8 cellular contexts compared by ENCODE assay signal in genomic region chr5:109411175-109411514, GRCh38. TPM values are rescaled to one million over a fixed set of nuclear protein-coding genes. Genes with fewer than 3 reads are reported as not detected.
DNase-seq lines count a peak whose midpoint lies in the region; ATAC-seq, FAIRE-seq and TF ChIP-seq lines count a peak whose summit lies in the region.

No MANE protein-coding gene starts in this region.

- no peak for TF ChIP-seq POLR2A in IMR-90 (IDR thresholded peaks at IDR 0.05; ENCODE audit: low read depth, low read length)

- H3K4me2 ChIP-seq in IMR-90 (ENCODE audit: low read depth, low read length), result peak overlapping the region; percentile 63

- in situ Hi-C loops in IMR-90 (cut with MboI; ENCODE audit: low sequenced_read_pairs), result no loop called here

- POLR2A ChIA-PET in A673 (lab: Charles Lee; ENCODE audit: low non-redundant PET), result no interaction called here
- POLR2A ChIA-PET in IMR-90 (lab: Charles Lee; ENCODE audit: unreplicated experiment), result interaction anchor here (0.5 to 0.6 kb wide), 2 partner anchors 8 to 1697 kb away, joined by 3 read pairs; no protein-coding TSS in a partner anchor

- H2BK5ac ChIP-seq in IMR-90 (ENCODE audit: low read depth, low read length, poor library complexity, severe bottlenecking), result peak overlapping the region; percentile 86

- H3K27me3 ChIP-seq in A673 (replicated peaks; ENCODE audit: insufficient read depth, low read depth, low read length, poor library complexity), result no peaks in the 10 kb centered on the region
- H3K27me3 ChIP-seq in IMR-90 (ENCODE audit: control insufficient read depth, insufficient read depth, low read length), result no peaks in the 10 kb centered on the region
- H3K27me3 ChIP-seq in muscle layer of duodenum (ENCODE audit: low read depth, low read length), result no peaks in the 10 kb centered on the region

- peak overlapping the region; percentile 99 for H3K27ac Mint-ChIP-seq in central memory CD8-positive, alpha-beta T cell (ENCODE audit: low read depth)

- no peak for TF ChIP-seq CTCF in A673 (conservative IDR thresholded peaks at IDR 0.05; ENCODE audit: low read depth, low read length)
- no peak for TF ChIP-seq CTCF in IMR-90 (conservative IDR thresholded peaks at IDR 0.05; ENCODE audit: low read depth, low read length)

- H3K9me3 ChIP-seq in A673 (ENCODE audit: low read depth, low read length, poor library complexity, severe bottlenecking) (peaks cover 5% of the 10 kb centered on the region), IMR-90 (ENCODE audit: control insufficient read depth, insufficient read depth, low read length) (peaks cover 2% of the 10 kb centered on the region), muscle layer of duodenum (ENCODE audit: control insufficient read depth in 1 of 2, low read length in 2 of 2) (no peaks in the 10 kb centered on the region)

- H3K27ac ChIP-seq in A673 (ENCODE audit: low read depth, low read length, poor library complexity, severe bottlenecking), result peak overlapping the region; percentile 93
- H3K27ac ChIP-seq in IMR-90 (ENCODE audit: insufficient read depth, low read length), result peak overlapping the region; percentile 89; the same call in 1 of the 2 replicates
- peak overlapping the region; percentile 100 for H3K27ac ChIP-seq in muscle layer of duodenum (ENCODE audit: low read length)

- no peaks in the 10 kb centered on the region; a peak in 1 of 4 replicates for H3K79me1 ChIP-seq in IMR-90 (ENCODE audit: low read depth in 1 of 2, low read length in 2 of 2)

- peaks cover 23% of the 10 kb centered on the region for H4K20me1 ChIP-seq in IMR-90 (ENCODE audit: insufficient read depth, low read length)

- peak overlapping the region; percentile 81; the same call in 1 of the 2 replicates for H2BK120ac ChIP-seq in IMR-90 (ENCODE audit: low read depth, low read length)

- intact Hi-C loops in A673 (cut with micrococcal nuclease; ENCODE audit: unreplicated experiment), result loop anchor here (2.0 kb wide), 2 partner anchors 200 to 662 kb away; no protein-coding TSS in a partner anchor
- intact Hi-C loops in IMR-90 (cut with micrococcal nuclease), result loop anchor here (2.0 kb wide), 3 partner anchors 44 to 850 kb away; no protein-coding TSS in a partner anchor

- TF ChIP-seq RAD21 in IMR-90 (IDR thresholded peaks at IDR 0.05; ENCODE audit: low read length), result no peak

- peaks cover 27% of the 10 kb centered on the region for H3K4me1 Mint-ChIP-seq in central memory CD8-positive, alpha-beta T cell

- peak overlapping the region; percentile 80 for H3K9ac ChIP-seq in IMR-90 (ENCODE audit: low read depth, low read length)

- H3K14ac ChIP-seq in IMR-90 (replicated peaks; ENCODE audit: low read depth, low read length), result peak overlapping the region; percentile 90; the same call in 1 of the 2 replicates

- ATAC-seq in IMR-90 (ENCODE audit: low read depth) (no peak), HG03521 (IDR thresholded peaks at IDR 0.05; ENCODE audit: unreplicated experiment) (no peak)
- ATAC-seq in central memory CD8-positive, alpha-beta T cell (replicated peaks; ENCODE audit: extremely low read depth, poor library complexity, severe bottlenecking), result no peak

- no TSS peak for BruUV-seq in A673 (replicated peaks; lab: Mats Ljungman, UMichigan)
- no TSS peak for BruUV-seq in IMR-90 (replicated peaks; lab: Mats Ljungman, UMichigan)

- no peak overlapping the region for H2AFZ ChIP-seq in IMR-90 (replicated peaks; ENCODE audit: low read length, poor library complexity)

- H3K36me3 Mint-ChIP-seq in central memory CD8-positive, alpha-beta T cell (ENCODE audit: insufficient read depth), result peaks cover 23% of the 10 kb centered on the region

- no peak overlapping the region for H2BK20ac ChIP-seq in IMR-90 (ENCODE audit: low read depth, low read length)

- H3K56ac ChIP-seq in IMR-90 (ENCODE audit: extremely low read depth, insufficient read depth, low read length), result peak overlapping the region; percentile 92; the same call in 1 of the 2 replicates

- peak overlapping the region; percentile 77; the same call in 1 of the 2 replicates for H4K91ac ChIP-seq in IMR-90 (ENCODE audit: insufficient read depth, low read depth, low read length)

- H3K4ac ChIP-seq in IMR-90 (ENCODE audit: low read depth, low read length), result peak overlapping the region; percentile 27; the same call in 1 of the 2 replicates

- H3K4me1 ChIP-seq in A673 (ENCODE audit: insufficient read depth, low read length, poor library complexity, severe bottlenecking) (peaks cover 16% of the 10 kb centered on the region), IMR-90 (ENCODE audit: control insufficient read depth, insufficient read depth, low read length) (peaks cover 3% of the 10 kb centered on the region; the same call in 1 of the 2 replicates), muscle layer of duodenum (ENCODE audit: control insufficient read depth in 1 of 2, insufficient read depth in 2 of 2, low read length in 2 of 2) (peaks cover 27 to 32% of the 10 kb centered on the region in 2 donors)

- peaks cover 11% of the 10 kb centered on the region for H3K9me3 Mint-ChIP-seq in central memory CD8-positive, alpha-beta T cell

- H2BK15ac ChIP-seq in IMR-90 (ENCODE audit: low read depth, low read length), result peak overlapping the region; percentile 17; the same call in 1 of the 3 replicates

- H3K23ac ChIP-seq in IMR-90 (ENCODE audit: low read depth, low read length), result peak overlapping the region; percentile 86; the same call in 1 of the 2 replicates

- no peaks in the 10 kb centered on the region for H3K27me3 Mint-ChIP-seq in central memory CD8-positive, alpha-beta T cell

- peak overlapping the region; percentile 81 for H3K18ac ChIP-seq in IMR-90 (ENCODE audit: low read depth, low read length)

- no peak overlapping the region for H2AK5ac ChIP-seq in IMR-90 (ENCODE audit: low read depth, low read length)

- H4K8ac ChIP-seq in IMR-90 (ENCODE audit: low read depth in 2 of 2, low read length in 2 of 2), result peak overlapping the region; percentile 61 to 94; a peak in 3 of 4 replicates

- no peak overlapping the region for H2AK9ac ChIP-seq in IMR-90 (replicated peaks; ENCODE audit: low read depth, low read length, poor library complexity)

- H3K4me3 ChIP-seq in A673 (ENCODE audit: low read depth, low read length, poor library complexity, severe bottlenecking) (peak overlapping the region; percentile 61), IMR-90 (ENCODE audit: insufficient read depth, low read depth, low read length) (peak overlapping the region; percentile 52; the same call in 1 of the 2 replicates), muscle layer of duodenum (ENCODE audit: low read depth in 1 of 2, low read length in 2 of 2) (peak overlapping the region; percentile 70 to 87)

- H3K36me3 ChIP-seq in A673 (ENCODE audit: insufficient read depth, low read length, poor library complexity, severe bottlenecking), result no peaks in the 10 kb centered on the region
- H3K36me3 ChIP-seq in IMR-90 (ENCODE audit: control insufficient read depth, insufficient read depth, low read length), result no peaks in the 10 kb centered on the region
- H3K36me3 ChIP-seq in muscle layer of duodenum (ENCODE audit: control insufficient read depth in 1 of 2, insufficient read depth in 2 of 2, low read length in 2 of 2), result peaks cover 0 to 18% of the 10 kb centered on the region in 2 donors

- H3K4me3 Mint-ChIP-seq in central memory CD8-positive, alpha-beta T cell, result peak overlapping the region; percentile 97

- no CpG with 5 or more reads among the region's 2 CpGs for WGBS in IMR-90 (ENCODE audit: extremely low coverage in 2 of 2, insufficient read length in 1 of 2), 2 experiments

- dilution Hi-C loops in IMR-90 (cut with HindIII; ENCODE audit: low sequenced_read_pairs, unreplicated experiment), result no loop called here

- no peak for DNase-seq in A673 (ENCODE audit: low spot score)
- no peak for DNase-seq in IMR-90
- DNase-seq in central memory CD8-positive, alpha-beta T cell (ENCODE audit: low spot score in 2 of 2), result no peak
- DNase-seq in effector CD8-positive, alpha-beta T cell (lab: John Stamatoyannopoulos, UW), result no peak
- DNase-seq in RCC 7860 (ENCODE audit: low spot score), result no peak
- no peak for DNase-seq in SKM-1 (lab: John Stamatoyannopoulos, UW; ENCODE audit: unreplicated experiment)

- CTCF ChIA-PET in A673 (lab: Charles Lee) (no interaction called here), IMR-90 (lab: Yijun Ruan, JAX) (no interaction called here)

- peak overlapping the region; percentile 88 for H4K5ac ChIP-seq in IMR-90 (ENCODE audit: low read depth, low read length)

- FAIRE-seq in RCC 7860 (lab: Jason Lieb, UNC), result no peak

- H3K9me1 ChIP-seq in IMR-90 (ENCODE audit: insufficient read depth, low read length), result no peaks in the 10 kb centered on the region

TF ChIP-seq in IMR-90, 13 proteins besides CTCF, POLR2A, EP300 and RAD21:
- TF ChIP-seq NFE2L2 (IDR thresholded peaks at IDR 0.05; ENCODE audit: low read depth, low read length), result no peak
- TF ChIP-seq RCOR1 (IDR thresholded peaks at IDR 0.05; ENCODE audit: insufficient replicate concordance, low read length), result no peak

RNA-seq across cellular contexts. Expression of gene PJA2, which starts 1.4 kb away (rescaled TPM):
- total RNA-seq in A673 (2021), result 47.3 and 55.2 TPM in 2 replicates
- total RNA-seq in IMR-90 (2012; rRNA removed), result 70.6 and 112 TPM in 2 replicates
- polyA plus RNA-seq in IMR-90 (2012; rRNA removed), result 32.8 and 42.3 TPM in 2 replicates
- 7.5 and 9.4 TPM in 2 replicates for polyA plus RNA-seq in IMR-90 (2012; cell fraction: cytosol; rRNA removed)
- polyA plus RNA-seq in IMR-90 (2012; cell fraction: nucleus; rRNA removed; ENCODE audit: low replicate concordance), result 2.6 and 20.3 TPM in 2 replicates
